Comparison of ENCODE assay signal across 11 cellular contexts in genomic region chr14:75198291-75198933, GRCh38. TPM values are rescaled to one million over a fixed set of nuclear protein-coding genes. Genes with fewer than 3 reads are reported as not detected.
DNase-seq lines count a peak whose midpoint lies in the region; ATAC-seq and TF ChIP-seq lines count a peak whose summit lies in the region.
"Had no signal": no experiment of that assay in that cellular context is flagged by ENCODE, and none has a peak within 500 bp of the region (broad histone marks: within the 10 kb centered on the region; RNA-seq: fewer than 3 reads in every experiment).

No MANE protein-coding gene starts in this region.

- H3K9me3 ChIP-seq in heart left ventricle: no peaks in the 10 kb centered on the region
- H3K9me3 ChIP-seq in gastrocnemius medialis: no peaks in the 10 kb centered on the region
- H3K9me3 ChIP-seq in Peyer's patch: no peaks in the 10 kb centered on the region
- no peaks in the 10 kb centered on the region for H3K9me3 ChIP-seq in effector memory CD4-positive, alpha-beta T cell (ENCODE audit: control insufficient read depth, low read length)
- H3K9me3 ChIP-seq: HAP-1 had no signal

- H3K36me3 ChIP-seq in heart left ventricle (no peaks in the 10 kb centered on the region), gastrocnemius medialis (no peaks in the 10 kb centered on the region), Peyer's patch (no peaks in the 10 kb centered on the region)
- no peaks in the 10 kb centered on the region for H3K36me3 ChIP-seq in effector memory CD4-positive, alpha-beta T cell (ENCODE audit: control insufficient read depth, insufficient read depth, low read length)
- H3K36me3 ChIP-seq: HAP-1 had no signal

- in situ Hi-C loops in gastrocnemius medialis (cut with MboI; ENCODE audit: low sequenced_read_pairs in 4 of 4): no loop called here

- H3K4me3 ChIP-seq in heart left ventricle (no peak overlapping the region), gastrocnemius medialis (no peak overlapping the region), Peyer's patch (no peak overlapping the region)
- H3K4me3 ChIP-seq in effector memory CD4-positive, alpha-beta T cell (ENCODE audit: insufficient read depth, low read depth, low read length, poor library complexity, severe bottlenecking): no peak overlapping the region
- H3K4me3 ChIP-seq: HAP-1 had no signal

- peak overlapping the region in 1 of 12 donors; percentile 38 for H3K27ac ChIP-seq in heart left ventricle
- peak overlapping the region; percentile 35 to 71 (median 54) for H3K27ac ChIP-seq in gastrocnemius medialis
- peak overlapping the region in 2 of 4 donors; percentile 92 for H3K27ac ChIP-seq in Peyer's patch
- no peak overlapping the region for H3K27ac ChIP-seq in effector memory CD4-positive, alpha-beta T cell (ENCODE audit: insufficient read depth, low read length, poor library complexity, severe bottlenecking)

- TF ChIP-seq POLR2A in heart left ventricle (IDR thresholded peaks at IDR 0.05) (no peak), gastrocnemius medialis (IDR thresholded peaks at IDR 0.05) (no peak), Peyer's patch (IDR thresholded peaks at IDR 0.05) (no peak)

- intact Hi-C loops in heart left ventricle (cut with DNase I): loop anchor here in 1 of 10 donors (5.0 kb wide), 1 partner anchor 34 kb away; no protein-coding TSS in a partner anchor
- intact Hi-C loops in gastrocnemius medialis (cut with DNase I; ENCODE audit: low total_unique reads): no loop called here

- DNase-seq in HT-29 (ENCODE audit: low spot score): peak; percentile 46
- DNase-seq in NCI-H774 (lab: John Stamatoyannopoulos, UW): peak; percentile 8
- peak; percentile 44 to 81 (median 61) for DNase-seq in heart left ventricle
- peak in 1 of 2 donors; percentile 20 for DNase-seq in gastrocnemius medialis
- no peak for DNase-seq in stimulated activated naive CD4-positive, alpha-beta T cell treated with Interleukin-2 at 50 U/mL for 16 hours (lab: John Stamatoyannopoulos, UW)
- no peak for DNase-seq in Peyer's patch
- DNase-seq in effector memory CD4-positive, alpha-beta T cell: no peak
- DNase-seq: activated CD4-positive, alpha-beta T cell treated with anti-CD3 and anti-CD28 coated beads for 36 hours; occipital lobe had no signal

- ATAC-seq in heart left ventricle (peak; percentile 82 to 91 (median 88)), gastrocnemius medialis (peak in 1 of 2 donors; percentile 44), GM21367 (IDR thresholded peaks at IDR 0.05; ENCODE audit: unreplicated experiment) (no peak)
- ATAC-seq: activated CD4-positive, alpha-beta T cell treated with anti-CD3 and anti-CD28 coated beads for 36 hours had no signal

- no peak for TF ChIP-seq CTCF in heart left ventricle (IDR thresholded peaks at IDR 0.05)
- TF ChIP-seq CTCF in gastrocnemius medialis (IDR thresholded peaks at IDR 0.05 in 4 of 5, conservative IDR thresholded peaks at IDR 0.05 in 1 of 5): no peak
- TF ChIP-seq CTCF in Peyer's patch (IDR thresholded peaks at IDR 0.05): no peak

- H3K27me3 ChIP-seq in heart left ventricle (no peaks in the 10 kb centered on the region), gastrocnemius medialis (no peaks in the 10 kb centered on the region), Peyer's patch (no peaks in the 10 kb centered on the region)
- H3K27me3 ChIP-seq in effector memory CD4-positive, alpha-beta T cell (replicated peaks; ENCODE audit: control insufficient read depth, insufficient read depth, low read length, poor library complexity, severe bottlenecking): no peaks in the 10 kb centered on the region

- WGBS in heart left ventricle, 4 donors: 31 to 43% (median 35%) methylated on average over 10 to 11 of the region's 11 CpGs

- peaks cover 0 to 22% (median 6%) of the 10 kb centered on the region in 12 donors for H3K4me1 ChIP-seq in heart left ventricle
- peaks cover 13 to 14% of the 10 kb centered on the region in 2 donors for H3K4me1 ChIP-seq in gastrocnemius medialis
- H3K4me1 ChIP-seq in Peyer's patch: peaks cover 0 to 29% (median under 1%) of the 10 kb centered on the region in 4 donors
- no peaks in the 10 kb centered on the region for H3K4me1 ChIP-seq in effector memory CD4-positive, alpha-beta T cell (ENCODE audit: control insufficient read depth, insufficient read depth, low read length, poor library complexity, severe bottlenecking)
- H3K4me1 ChIP-seq: HAP-1 had no signal

RNA-seq across cellular contexts. Expression of gene TMED10, which starts 22.0 kb away (rescaled TPM):
- 136 and 148 TPM in 2 replicates for total RNA-seq in HT-29 (2014; rRNA removed; shearing (Covaris generic))
- total RNA-seq in heart left ventricle (100 to 1,000 TPM; 235 to 362 (median 275) TPM), gastrocnemius medialis (100 to 1,000 TPM; 161 to 362 (median 255) TPM), Peyer's patch (100 to 1,000 TPM in 2 of 4 donors, 10 to 100 TPM in 2; 58.6 to 181 (median 115) TPM)
- polyA plus RNA-seq in heart left ventricle: 100 to 1,000 TPM in 1 of 2 donors, 10 to 100 TPM in 1; 56.4 to 398 TPM

Comparison
In these comparisons a context has a peak if more than half of its experiments do, and no peak if none do; other contexts are left out.
1. DNase-seq: peak in HT-29 (single experiment), NCI-H774 (single experiment) and heart left ventricle (5 of 5); none in stimulated activated naive CD4-positive, alpha-beta T cell treated with Interleukin-2 at 50 U/mL for 16 hours (single experiment), Peyer's patch (0 of 3) and effector memory CD4-positive, alpha-beta T cell (0 of 3).